In genomic region chr5:160434022-160434531, GRCh38 we compare ENCODE assay signal across 8 cellular contexts. TPM values are rescaled to one million over a fixed set of nuclear protein-coding genes. Genes with fewer than 3 reads are reported as not detected.
A peak's percentile ranks its signal among the peaks of the same experiment; 100 is the strongest.
DNase-seq lines count a peak whose midpoint lies in the region; ATAC-seq, FAIRE-seq and TF ChIP-seq lines count a peak whose summit lies in the region.

No MANE protein-coding gene starts in this region.

- H3K9ac ChIP-seq in astrocyte (ENCODE audit: low read length): no peak overlapping the region

- peak; percentile 45 for DNase-seq in astrocyte (ENCODE audit: low read depth)
- DNase-seq in spleen: peak; percentile 90
- no peak for DNase-seq in transverse colon
- no peak for DNase-seq in dedifferentiated amniotic fluid mesenchymal stem cell (ENCODE audit: extremely low spot score)
- DNase-seq in effector CD8-positive, alpha-beta T cell (lab: John Stamatoyannopoulos, UW): no peak

- H3K4me3 Mint-ChIP-seq in IgD-negative memory B cell (peak overlapping the region; percentile 30 to 91 (median 56)), astrocyte (ENCODE audit: unreplicated experiment) (no peak overlapping the region)

- H3K4me2 ChIP-seq in astrocyte (ENCODE audit: low read length): peak overlapping the region; percentile 22

- peaks cover 26 to 33% (median 26%) of the 10 kb centered on the region in 3 donors for H3K4me1 Mint-ChIP-seq in IgD-negative memory B cell
- peaks cover 6% of the 10 kb centered on the region for H3K4me1 Mint-ChIP-seq in astrocyte (ENCODE audit: low read depth, unreplicated experiment)

- peaks cover 7% of the 10 kb centered on the region for H3K4me1 ChIP-seq in astrocyte (ENCODE audit: insufficient read depth, low read length)
- H3K4me1 ChIP-seq in spleen: peaks cover 4 to 45% (median 14%) of the 10 kb centered on the region in 6 donors
- peaks cover 0 to 9% (median 5%) of the 10 kb centered on the region in 4 donors for H3K4me1 ChIP-seq in transverse colon

- H3K4me3 ChIP-seq in astrocyte (ENCODE audit: insufficient read depth, low read depth, low read length) (no peak overlapping the region), spleen (no peak overlapping the region), transverse colon (no peak overlapping the region)

- H3K27ac ChIP-seq in astrocyte (ENCODE audit: low read depth, low read length) (no peak overlapping the region), spleen (no peak overlapping the region), transverse colon (no peak overlapping the region)

- in situ Hi-C loops in transverse colon (cut with MboI; ENCODE audit: low pct_ligation_motif_present in 1 of 4, low pct_unique_long_range_greater_than_20kb in 1 of 4, low sequenced_read_pairs in 3 of 4): loop anchor here in 1 of 4 donors (25.0 kb wide), 1 partner anchor 178 kb away; no protein-coding TSS in a partner anchor

- no peaks in the 10 kb centered on the region for H3K9me3 Mint-ChIP-seq in IgD-negative memory B cell
- H3K9me3 Mint-ChIP-seq in astrocyte (ENCODE audit: unreplicated experiment): no peaks in the 10 kb centered on the region

- intact Hi-C loops in spleen (cut with DNase I; ENCODE audit: low total_unique reads) (no loop called here), transverse colon (cut with DNase I; ENCODE audit: low total_unique reads) (no loop called here)

- H3K9me3 ChIP-seq in astrocyte (ENCODE audit: insufficient read depth, low read depth, low read length): no peaks in the 10 kb centered on the region
- H3K9me3 ChIP-seq in spleen: no peaks in the 10 kb centered on the region
- H3K9me3 ChIP-seq in transverse colon: no peaks in the 10 kb centered on the region

- peaks cover 4% of the 10 kb centered on the region for H3K36me3 ChIP-seq in astrocyte (ENCODE audit: insufficient read depth, low read length)
- peaks cover 0 to 9% (median under 1%) of the 10 kb centered on the region in 6 donors for H3K36me3 ChIP-seq in spleen
- no peaks in the 10 kb centered on the region for H3K36me3 ChIP-seq in transverse colon

- FAIRE-seq in astrocyte (lab: Jason Lieb, UNC): no peak

- H3K27ac Mint-ChIP-seq in IgD-negative memory B cell (peak overlapping the region in 1 of 3 donors; percentile 0), astrocyte (ENCODE audit: unreplicated experiment) (no peak overlapping the region)

- TF ChIP-seq POLR2A in spleen (IDR thresholded peaks at IDR 0.05) (no peak), transverse colon (IDR thresholded peaks at IDR 0.05) (no peak)

- H3K27me3 Mint-ChIP-seq in IgD-negative memory B cell (no peaks in the 10 kb centered on the region), astrocyte (ENCODE audit: low read depth, unreplicated experiment) (peaks cover 14% of the 10 kb centered on the region)

- TF ChIP-seq CTCF in astrocyte (IDR thresholded peaks at IDR 0.05; ENCODE audit: insufficient read depth, low read depth, low read length) (no peak), spleen (IDR thresholded peaks at IDR 0.05 in 8 of 11, conservative IDR thresholded peaks at IDR 0.05 in 3 of 11) (no peak), transverse colon (IDR thresholded peaks at IDR 0.05) (no peak)

- H3K27me3 ChIP-seq in astrocyte (ENCODE audit: insufficient read depth, low read length) (no peaks in the 10 kb centered on the region), spleen (replicated peaks in 1 of 7) (no peaks in the 10 kb centered on the region), transverse colon (no peaks in the 10 kb centered on the region)

- H4K20me1 ChIP-seq in astrocyte (ENCODE audit: insufficient read depth, low read length): no peaks in the 10 kb centered on the region

- H3K36me3 Mint-ChIP-seq in IgD-negative memory B cell: peaks cover 2% of the 10 kb centered on the region
- H3K36me3 Mint-ChIP-seq in astrocyte (ENCODE audit: low read depth, unreplicated experiment): no peaks in the 10 kb centered on the region

- TF ChIP-seq EP300 in transverse colon (IDR thresholded peaks at IDR 0.05; ENCODE audit: low read depth): no peak

- ATAC-seq in GM18519 (IDR thresholded peaks at IDR 0.05; ENCODE audit: low FRiP score, unreplicated experiment) (peak; percentile 88), GM21576 (IDR thresholded peaks at IDR 0.05; ENCODE audit: unreplicated experiment) (peak; percentile 88)

- 67 to 86% (median 70%) methylated on average over 9 of the region's 9 CpGs for WGBS in spleen, 5 donors
- 60 to 68% methylated on average over 2 to 9 of the region's 9 CpGs for WGBS in transverse colon (ENCODE audit: low coverage in 1 of 2), 2 donors

- peak overlapping the region; percentile 28 for H2AFZ ChIP-seq in astrocyte (ENCODE audit: low read depth, low read length)

- no peaks in the 10 kb centered on the region for H3K79me2 ChIP-seq in astrocyte (ENCODE audit: insufficient read depth, low read length)

RNA-seq across cellular contexts. Expression of gene PTTG1, which starts 12.4 kb away (rescaled TPM):
- polyA plus RNA-seq in IgD-negative memory B cell (19.1 TPM), spleen (10 to 100 TPM; 20.0 to 74.2 (median 23.5) TPM)
- total RNA-seq in astrocyte (12.7 and 20.4 TPM in 2 replicates), spleen (10 to 100 TPM in 5 of 7 donors, 1 to 10 TPM in 2; 7.9 to 42.2 (median 19.2) TPM), transverse colon (10 to 100 TPM in 3 of 4 donors, 1 to 10 TPM in 1; 6.4 to 41.1 (median 15.2) TPM)

RNA-seq across cellular contexts. Expression of gene SLU7, which starts 15.2 kb away (rescaled TPM):
- 96.2 TPM for polyA plus RNA-seq in IgD-negative memory B cell
- total RNA-seq in astrocyte: 46.1 and 48.4 TPM in 2 replicates
- 100 to 1,000 TPM in 1 of 7 donors, 10 to 100 TPM in 6; 53.6 to 114 (median 58.1) TPM for total RNA-seq in spleen
- polyA plus RNA-seq in spleen: 10 to 100 TPM; 32.1 to 40.5 (median 36.6) TPM
- total RNA-seq in transverse colon: 10 to 100 TPM; 10.5 to 69.2 (median 52.5) TPM

RNA-seq across cellular contexts. Expression of gene FAM200C, which starts 34.2 kb away (rescaled TPM):
- polyA plus RNA-seq in IgD-negative memory B cell: 0.64 TPM
- total RNA-seq in astrocyte: 1.7 and 2.1 TPM in 2 replicates
- total RNA-seq in spleen: 1 to 10 TPM; 1.6 to 5.9 (median 2.9) TPM
- polyA plus RNA-seq in spleen: 1 to 10 TPM; 1.8 to 2.5 (median 2.0) TPM
- 1 to 10 TPM in 3 of 4 donors, under 1 TPM in 1; 0.37 to 7.8 (median 2.5) TPM for total RNA-seq in transverse colon

Comparison
In these comparisons a context has a peak if more than half of its experiments do, and no peak if none do; other contexts are left out.
1. DNase-seq: peak in astrocyte (single experiment) and spleen (single experiment); none in transverse colon (single experiment), dedifferentiated amniotic fluid mesenchymal stem cell (single experiment) and effector CD8-positive, alpha-beta T cell (single experiment).